In the genomic region with DNA sequence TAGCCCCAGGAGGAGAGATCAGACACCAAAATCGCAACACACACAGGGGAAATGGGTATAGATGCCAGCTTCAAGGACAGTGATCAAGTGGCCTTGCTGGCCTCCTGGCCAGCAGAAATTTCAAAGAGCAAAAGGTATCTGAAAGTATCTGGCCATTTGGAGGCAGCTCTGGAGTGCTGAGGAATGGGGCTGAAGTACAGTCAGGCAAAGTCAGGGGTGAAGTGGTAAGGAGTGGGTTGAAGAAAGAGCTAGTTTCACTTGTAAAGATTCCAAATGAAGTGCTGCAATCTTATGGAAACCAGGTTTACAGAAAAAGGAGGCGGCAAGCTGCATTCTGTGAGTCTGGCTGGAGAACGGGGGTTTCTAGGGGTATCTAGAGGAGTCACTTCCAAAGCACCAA, we compare ENCODE assay signal across 14 cellular contexts. TPM values are rescaled to one million over a fixed set of nuclear protein-coding genes. Genes with fewer than 3 reads are reported as not detected.
DNase-seq lines count a peak whose midpoint lies in the region; ATAC-seq, FAIRE-seq and TF ChIP-seq lines count a peak whose summit lies in the region.
"Had no signal": no experiment of that assay in that cellular context is flagged by ENCODE, and none has a peak within 500 bp of the region (broad histone marks: within the 10 kb centered on the region; RNA-seq: fewer than 3 reads in every experiment).

No MANE protein-coding gene starts in this region.

- no peak for TF ChIP-seq EP300 in HepG2 (IDR thresholded peaks at IDR 0.05; ENCODE audit: low read depth in 2 of 2, low read length in 2 of 2)
- TF ChIP-seq EP300 in HepG2 (CRISPR knock-in tag; IDR thresholded peaks at IDR 0.05; ENCODE audit: borderline replicate concordance): no peak

- WGBS in IMR-90 (ENCODE audit: extremely low coverage in 2 of 2, insufficient read length in 1 of 2), 2 experiments: 100% methylated on average over 1 of the region's 3 CpGs; no CpG with 5 or more reads in 1 of the 2 experiments
- over 99% methylated on average over 3 of the region's 3 CpGs for WGBS in HepG2 (ENCODE audit: low lambda C conversion rate)

- H3K79me1 ChIP-seq in IMR-90 (ENCODE audit: low read depth in 1 of 2, low read length in 2 of 2): peaks cover 4 to 9% of the 10 kb centered on the region in 2 experiments; a peak in 2 of 4 replicates

- H3K23ac ChIP-seq in IMR-90 (ENCODE audit: low read depth, low read length): no peak overlapping the region

- H3K4me2 ChIP-seq in IMR-90 (ENCODE audit: low read depth, low read length) (no peak overlapping the region), HepG2 (ENCODE audit: low read depth, low read length) (no peak overlapping the region)

- no peak overlapping the region for H3K14ac ChIP-seq in IMR-90 (replicated peaks; ENCODE audit: low read depth, low read length)

- DNase-seq in IMR-90 (peak; percentile 16), HepG2 (ENCODE audit: low spot score) (no peak), cerebellar cortex (ENCODE audit: low spot score) (no peak), NCI-H1436 treated with DMSO at 0.1 percent for 48 hours (lab: John Stamatoyannopoulos, UW) (no peak)
- DNase-seq in stimulated activated effector memory CD8-positive, alpha-beta T cell treated with anti-CD3 and anti-CD28 coated beads, Interleukin-12 subunit alpha, Interleukin-12 subunit beta, amount 100 ng/mL, for 72 hours (ENCODE audit: low spot score in 2 of 2): no peak
- DNase-seq: activated gamma-delta T cell; Calu3; foreskin keratinocyte; NCI-H510A; occipital lobe; stimulated activated CD4-positive, alpha-beta T cell treated with anti-CD3 and anti-CD28 coated beads, Interleukin-1b, Interleukin-23, amount 100 ng/mL, for 48 hours had no signal

- no peak overlapping the region for H2AFZ ChIP-seq in IMR-90 (replicated peaks; ENCODE audit: low read length, poor library complexity)
- H2AFZ ChIP-seq in HepG2 (ENCODE audit: low read length): no peak overlapping the region

- no peak overlapping the region; the same call in 1 of the 2 replicates for H4K5ac ChIP-seq in IMR-90 (ENCODE audit: low read depth, low read length)

- no peaks in the 10 kb centered on the region for H3K27me3 ChIP-seq in IMR-90 (ENCODE audit: control insufficient read depth, insufficient read depth, low read length)
- H3K27me3 ChIP-seq in HepG2 (ENCODE audit: control insufficient read depth in 1 of 2, insufficient read depth in 2 of 2, low read length in 2 of 2): no peaks in the 10 kb centered on the region
- H3K27me3 ChIP-seq: foreskin keratinocyte had no signal

- BruUV-seq in IMR-90 (replicated peaks; lab: Mats Ljungman, UMichigan) (no TSS peak), HepG2 (replicated peaks; lab: Mats Ljungman, UMichigan) (no TSS peak)

- dilution Hi-C loops in IMR-90 (cut with HindIII; ENCODE audit: low sequenced_read_pairs, unreplicated experiment): no loop called here

- H3K4me1 ChIP-seq in IMR-90 (ENCODE audit: control insufficient read depth, insufficient read depth, low read length) (peaks cover 6% of the 10 kb centered on the region), HepG2 (ENCODE audit: insufficient read depth, low read length) (peaks cover 36% of the 10 kb centered on the region)
- H3K4me1 ChIP-seq: foreskin keratinocyte had no signal

- no peak overlapping the region for H2BK15ac ChIP-seq in IMR-90 (ENCODE audit: low read depth, low read length)

- TF ChIP-seq CTCF in IMR-90 (conservative IDR thresholded peaks at IDR 0.05; ENCODE audit: low read depth, low read length) (no peak), HepG2 (CRISPR knock-in tag; IDR thresholded peaks at IDR 0.05) (no peak)

- CTCF ChIA-PET in IMR-90 (lab: Yijun Ruan, JAX) (interaction anchor here (1.1 kb wide), 1 partner anchor 156 kb away, joined by 4 read pairs; no protein-coding TSS in a partner anchor), HepG2 (lab: Yijun Ruan, JAX; ENCODE audit: low intra/inter-chr PET ratio, low total read pairs) (interaction anchor here (0.9 to 3.3 kb wide), 2 partner anchors 74 to 156 kb away, joined by 3 to 22 read pairs; no protein-coding TSS in a partner anchor)

- intact Hi-C loops in IMR-90 (cut with micrococcal nuclease) (no loop called here), HepG2 (cut with micrococcal nuclease; ENCODE audit: unreplicated experiment) (loop anchor here (5.0 kb wide), 1 partner anchor 74 kb away; no protein-coding TSS in a partner anchor)

- no peaks in the 10 kb centered on the region for H3K27me3 Mint-ChIP-seq in activated T-helper 17 cell treated with anti-CD3 and anti-CD28 coated beads, Interleukin-2, amount 50 U/mL, for 72 hours

- no peak overlapping the region for H3K27ac ChIP-seq in IMR-90 (ENCODE audit: insufficient read depth, low read length)
- peak overlapping the region; percentile 18 for H3K27ac ChIP-seq in HepG2 (ENCODE audit: extremely low read length, insufficient read depth, low read length)
- H3K27ac ChIP-seq: coronary artery, foreskin keratinocyte had no signal

- H3K18ac ChIP-seq in IMR-90 (ENCODE audit: low read depth, low read length): no peak overlapping the region

- FAIRE-seq in HepG2 (lab: Jason Lieb, UNC): no peak

- H4K91ac ChIP-seq in IMR-90 (ENCODE audit: insufficient read depth, low read depth, low read length): no peak overlapping the region

- H3K56ac ChIP-seq in IMR-90 (ENCODE audit: extremely low read depth, insufficient read depth, low read length): no peak overlapping the region

- no peak overlapping the region for H4K8ac ChIP-seq in IMR-90 (ENCODE audit: low read depth in 2 of 2, low read length in 2 of 2)

- H3K9me1 ChIP-seq in IMR-90 (ENCODE audit: insufficient read depth, low read length): peaks cover 11% of the 10 kb centered on the region; the same call in 1 of the 2 replicates

- H3K4me1 Mint-ChIP-seq in activated T-helper 17 cell treated with anti-CD3 and anti-CD28 coated beads, Interleukin-2, amount 50 U/mL, for 72 hours: peaks cover 35% of the 10 kb centered on the region
- peaks cover 46% of the 10 kb centered on the region for H3K4me1 Mint-ChIP-seq in stimulated activated effector memory CD8-positive, alpha-beta T cell treated with anti-CD3 and anti-CD28 coated beads, Interleukin-12 subunit alpha, Interleukin-12 subunit beta, amount 100 ng/mL, for 72 hours

- no peak overlapping the region for H3K9ac ChIP-seq in IMR-90 (ENCODE audit: low read depth, low read length)
- no peak overlapping the region for H3K9ac ChIP-seq in HepG2 (ENCODE audit: insufficient read depth, low read depth, low read length)

- no peak overlapping the region for H2AK5ac ChIP-seq in IMR-90 (ENCODE audit: low read depth, low read length)

- ATAC-seq in IMR-90 (ENCODE audit: low read depth): no peak
- no peak for ATAC-seq in activated T-helper 17 cell treated with anti-CD3 and anti-CD28 coated beads, Interleukin-2, amount 50 U/mL, for 72 hours (replicated peaks)
- ATAC-seq in HepG2: no peak
- no peak for ATAC-seq in stimulated activated effector memory CD8-positive, alpha-beta T cell treated with anti-CD3 and anti-CD28 coated beads, Interleukin-12 subunit alpha, Interleukin-12 subunit beta, amount 100 ng/mL, for 72 hours
- ATAC-seq in HG02981 (IDR thresholded peaks at IDR 0.05; ENCODE audit: unreplicated experiment): no peak
- ATAC-seq: foreskin keratinocyte had no signal

- in situ Hi-C loops in IMR-90 (cut with MboI; ENCODE audit: low sequenced_read_pairs) (loop anchor here (25.0 kb wide), 1 partner anchor 331 kb away; a partner anchor contains a TSS), HepG2 (cut with HindIII; ENCODE audit: extremely low pct_ligation_motif_present, low pct_unique_long_range_greater_than_20kb) (loop anchor here (5.0 kb wide), 1 partner anchor 151 kb away; a partner anchor contains a TSS)

- TF ChIP-seq RAD21 in IMR-90 (IDR thresholded peaks at IDR 0.05; ENCODE audit: low read length) (no peak), HepG2 (CRISPR knock-in tag; IDR thresholded peaks at IDR 0.05) (no peak)

- no peak overlapping the region for H2BK120ac ChIP-seq in IMR-90 (ENCODE audit: low read depth, low read length)

- H3K4me3 Mint-ChIP-seq in activated T-helper 17 cell treated with anti-CD3 and anti-CD28 coated beads, Interleukin-2, amount 50 U/mL, for 72 hours: peak overlapping the region; percentile 83
- H3K4me3 Mint-ChIP-seq in stimulated activated effector memory CD8-positive, alpha-beta T cell treated with anti-CD3 and anti-CD28 coated beads, Interleukin-12 subunit alpha, Interleukin-12 subunit beta, amount 100 ng/mL, for 72 hours: peak overlapping the region; percentile 34

- POLR2A ChIA-PET in IMR-90 (lab: Charles Lee; ENCODE audit: unreplicated experiment): no interaction called here
- POLR2A ChIA-PET in HepG2 (lab: Yijun Ruan, JAX): interaction anchor here (0.6 to 24.7 kb wide), 7 partner anchors 14 to 154 kb away, joined by 3 to 282 read pairs (median 5); a partner anchor contains a TSS

- peaks cover 11% of the 10 kb centered on the region for H3K79me2 ChIP-seq in HepG2 (ENCODE audit: insufficient read depth, low read length)

- TF ChIP-seq POLR2A in IMR-90 (IDR thresholded peaks at IDR 0.05; ENCODE audit: low read depth, low read length): no peak
- no peak for TF ChIP-seq POLR2A in HepG2 (IDR thresholded peaks at IDR 0.05; ENCODE audit: insufficient read depth in 1 of 2, low read depth in 2 of 2, low read length in 2 of 2)

- no peak overlapping the region for H2AK9ac ChIP-seq in IMR-90 (replicated peaks; ENCODE audit: low read depth, low read length, poor library complexity)

- no peak overlapping the region for H3K4me3 ChIP-seq in IMR-90 (ENCODE audit: insufficient read depth, low read depth, low read length)
- H3K4me3 ChIP-seq in HepG2 (replicated peaks in 1 of 3; ENCODE audit: insufficient read depth in 1 of 3, low read depth in 2 of 3, low read length in 3 of 3): no peak overlapping the region
- H3K4me3 ChIP-seq: coronary artery had no signal

- no peak overlapping the region for H2BK5ac ChIP-seq in IMR-90 (ENCODE audit: low read depth, low read length, poor library complexity, severe bottlenecking)

- H3K36me3 Mint-ChIP-seq in activated T-helper 17 cell treated with anti-CD3 and anti-CD28 coated beads, Interleukin-2, amount 50 U/mL, for 72 hours (ENCODE audit: low read depth): peaks cover 77% of the 10 kb centered on the region
- peaks cover 87% of the 10 kb centered on the region for H3K36me3 Mint-ChIP-seq in stimulated activated effector memory CD8-positive, alpha-beta T cell treated with anti-CD3 and anti-CD28 coated beads, Interleukin-12 subunit alpha, Interleukin-12 subunit beta, amount 100 ng/mL, for 72 hours

- H3K36me3 ChIP-seq in IMR-90 (ENCODE audit: control insufficient read depth, insufficient read depth, low read length) (peaks cover 4% of the 10 kb centered on the region), HepG2 (replicated peaks in 1 of 2; ENCODE audit: control insufficient read depth in 1 of 2, insufficient read depth in 2 of 2, low read length in 2 of 2) (peaks cover 19 to 54% of the 10 kb centered on the region in 2 experiments)

- H3K27ac Mint-ChIP-seq in activated T-helper 17 cell treated with anti-CD3 and anti-CD28 coated beads, Interleukin-2, amount 50 U/mL, for 72 hours: peak overlapping the region; percentile 98
- peak overlapping the region; percentile 85 for H3K27ac Mint-ChIP-seq in stimulated activated effector memory CD8-positive, alpha-beta T cell treated with anti-CD3 and anti-CD28 coated beads, Interleukin-12 subunit alpha, Interleukin-12 subunit beta, amount 100 ng/mL, for 72 hours

- no peak overlapping the region for H3K4ac ChIP-seq in IMR-90 (ENCODE audit: low read depth, low read length)

- H2BK20ac ChIP-seq in IMR-90 (ENCODE audit: low read depth, low read length): no peak overlapping the region

- H3K9me3 ChIP-seq in IMR-90 (ENCODE audit: control insufficient read depth, insufficient read depth, low read length) (no peaks in the 10 kb centered on the region), HepG2 (ENCODE audit: low read length) (no peaks in the 10 kb centered on the region)

- no peaks in the 10 kb centered on the region for H3K9me3 Mint-ChIP-seq in activated T-helper 17 cell treated with anti-CD3 and anti-CD28 coated beads, Interleukin-2, amount 50 U/mL, for 72 hours
- no peaks in the 10 kb centered on the region for H3K9me3 Mint-ChIP-seq in stimulated activated effector memory CD8-positive, alpha-beta T cell treated with anti-CD3 and anti-CD28 coated beads, Interleukin-12 subunit alpha, Interleukin-12 subunit beta, amount 100 ng/mL, for 72 hours

- H4K20me1 ChIP-seq in IMR-90 (ENCODE audit: insufficient read depth, low read length) (no peaks in the 10 kb centered on the region), HepG2 (ENCODE audit: insufficient read depth, low read length) (no peaks in the 10 kb centered on the region)

RNA-seq across cellular contexts. Expression of a gene that starts 19.2 kb away (rescaled TPM):
- total RNA-seq in IMR-90 (2012; rRNA removed) (33.6 and 33.7 TPM in 2 replicates), HepG2 (2016; rRNA removed; fragmentation: Illumina TruSeq; extraction: Trizol) (32.0 and 104 TPM in 2 replicates)
- polyA plus RNA-seq in IMR-90 (2012; rRNA removed) (166 and 171 TPM in 2 replicates), HepG2 (2011; rRNA removed) (137 and 144 TPM in 2 replicates)
- polyA plus RNA-seq in IMR-90 (2012; cell fraction: cytosol; rRNA removed): 110 and 170 TPM in 2 replicates
- 68.9 and 69.8 TPM in 2 replicates for polyA plus RNA-seq in IMR-90 (2012; cell fraction: nucleus; rRNA removed; ENCODE audit: low replicate concordance)
- total RNA-seq in activated T-helper 17 cell treated with anti-CD3 and anti-CD28 coated beads, Interleukin-2, amount 50 U/mL, for 72 hours: 100 to 1,000 TPM; 385 to 468 TPM
- 39.6 and 40.9 TPM in 2 replicates for total RNA-seq in HepG2 (2016; cell fraction: cytosol; rRNA removed; fragmentation: Illumina TruSeq; extraction: Trizol; ENCODE audit: low read depth)
- 30.2 and 107 TPM in 2 replicates for total RNA-seq in HepG2 (2016; cell fraction: insoluble cytoplasmic fraction; rRNA removed; fragmentation: Illumina TruSeq; extraction: Trizol)
- 84.5 and 86.5 TPM in 2 replicates for total RNA-seq in HepG2 (2016; cell fraction: membrane; rRNA removed; fragmentation: Illumina TruSeq; extraction: Trizol)
- 54.5 and 55.6 TPM in 2 replicates for total RNA-seq in HepG2 (2016; cell fraction: nucleus; rRNA removed; fragmentation: Illumina TruSeq; extraction: Trizol)
- polyA plus RNA-seq in HepG2 (2011; cell fraction: cytosol; rRNA removed): 140 and 145 TPM in 2 replicates
- polyA plus RNA-seq in HepG2 (2011; cell fraction: nucleus; rRNA removed): 80.5 and 83.2 TPM in 2 replicates
- polyA plus RNA-seq in HepG2 (2012): 391 and 423 TPM in 2 replicates
- polyA plus RNA-seq in HepG2 (2016; cell fraction: cytosol; fragmentation: Illumina TruSeq; extraction: Trizol; ENCODE audit: low read depth): 248 and 249 TPM in 2 replicates
- 461 and 517 TPM in 2 replicates for polyA plus RNA-seq in HepG2 (2016; cell fraction: insoluble cytoplasmic fraction; fragmentation: Illumina TruSeq; extraction: Trizol; ENCODE audit: low read depth)
- polyA plus RNA-seq in HepG2 (2016; cell fraction: membrane; fragmentation: Illumina TruSeq; extraction: Trizol; ENCODE audit: low read depth): 274 and 290 TPM in 2 replicates
- polyA plus RNA-seq in HepG2 (2016; cell fraction: nucleus; fragmentation: Illumina TruSeq; extraction: Trizol; ENCODE audit: insufficient read depth, low read depth): 271 and 294 TPM in 2 replicates
- 74.9 and 159 TPM in 2 replicates for polyA minus RNA-seq in HepG2 (2011; rRNA and poly(A)+ RNA removed; ENCODE audit: low replicate concordance)
- 114 and 126 TPM in 2 replicates for polyA minus RNA-seq in HepG2 (2011; cell fraction: cytosol; rRNA and poly(A)+ RNA removed)
- polyA minus RNA-seq in HepG2 (2011; cell fraction: nucleus; rRNA and poly(A)+ RNA removed): 41.5 and 41.8 TPM in 2 replicates
